Comparison of ENCODE assay signal across 8 cellular contexts in genomic region chr15:74906193-74906449, GRCh38. TPM values are rescaled to one million over a fixed set of nuclear protein-coding genes. Genes with fewer than 3 reads are reported as not detected.
DNase-seq lines count a peak whose midpoint lies in the region; ATAC-seq and TF ChIP-seq lines count a peak whose summit lies in the region.

No MANE protein-coding gene starts in this region.

- peak; percentile 19 for ATAC-seq in GM21381 (IDR thresholded peaks at IDR 0.05; ENCODE audit: unreplicated experiment)

- H3K27ac ChIP-seq in adrenal gland: peak overlapping the region; percentile 92 to 96 (median 93)
- no peak overlapping the region for H3K27ac ChIP-seq in iPS DF 6.9 (ENCODE audit: low read length)
- peak overlapping the region; percentile 94 for H3K27ac ChIP-seq in skeletal muscle tissue (ENCODE audit: low read depth, low read length)

- DNase-seq in AG10803 (ENCODE audit: low read depth) (no peak), M059J (ENCODE audit: low read depth) (peak; percentile 31), adrenal gland (peak in 6 of 7 donors; percentile 48 to 67 (median 54)), iPS DF 6.9 (ENCODE audit: low read depth, low spot score) (no peak), SKM-1 (lab: John Stamatoyannopoulos, UW; ENCODE audit: unreplicated experiment) (no peak), mesenteric fat pad (ENCODE audit: low spot score) (no peak)

- no peak for TF ChIP-seq POLR2A in adrenal gland (IDR thresholded peaks at IDR 0.05)

- H3K4me1 ChIP-seq in adrenal gland (replicated peaks in 1 of 2) (peaks cover 6 to 32% of the 10 kb centered on the region in 2 donors), iPS DF 6.9 (ENCODE audit: control insufficient read depth, insufficient read depth, low read length) (no peaks in the 10 kb centered on the region; the same call in 1 of the 2 replicates), skeletal muscle tissue (ENCODE audit: control insufficient read depth in 3 of 3, insufficient read depth in 3 of 3, low read length in 3 of 3) (peaks cover 24 to 34% (median 28%) of the 10 kb centered on the region in 3 donors)

- peak overlapping the region; percentile 91 to 99 (median 97) for H3K9ac ChIP-seq in skeletal muscle tissue (ENCODE audit: low read depth in 1 of 3, low read length in 3 of 3)

- TF ChIP-seq CTCF in AG10803 (conservative IDR thresholded peaks at IDR 0.05; ENCODE audit: low read length): no peak
- no peak for TF ChIP-seq CTCF in adrenal gland (IDR thresholded peaks at IDR 0.05)

- H3K9me3 ChIP-seq in adrenal gland (replicated peaks in 1 of 3) (no peaks in the 10 kb centered on the region), iPS DF 6.9 (ENCODE audit: control insufficient read depth, insufficient read depth, low read length) (no peaks in the 10 kb centered on the region), skeletal muscle tissue (ENCODE audit: control insufficient read depth in 3 of 3, low read length in 3 of 3) (no peaks in the 10 kb centered on the region)

- WGBS in adrenal gland, 4 donors: 0 to 1% (median 0%) methylated on average over 5 to 17 of the region's 17 CpGs
- no CpG with 5 or more reads among the region's 17 CpGs for WGBS in iPS DF 6.9 (ENCODE audit: insufficient coverage, insufficient read length)

- peak overlapping the region; percentile 83 for H3K4me3 ChIP-seq in AG10803 (ENCODE audit: low read length)
- peak overlapping the region; percentile 48 to 92 (median 86) for H3K4me3 ChIP-seq in adrenal gland
- H3K4me3 ChIP-seq in iPS DF 6.9 (ENCODE audit: low read length): peak overlapping the region; percentile 95
- peak overlapping the region; percentile 92 to 98 (median 94) for H3K4me3 ChIP-seq in skeletal muscle tissue (ENCODE audit: low read length in 3 of 3)

- intact Hi-C loops in adrenal gland (cut with DNase I): no loop called here

- peaks cover 0 to 26% of the 10 kb centered on the region in 2 donors for H3K36me3 ChIP-seq in adrenal gland (replicated peaks in 1 of 2)
- H3K36me3 ChIP-seq in iPS DF 6.9 (ENCODE audit: control insufficient read depth, insufficient read depth, low read length): peaks cover 14% of the 10 kb centered on the region; the same call in 1 of the 2 replicates
- peaks cover 29 to 32% (median 32%) of the 10 kb centered on the region in 3 donors for H3K36me3 ChIP-seq in skeletal muscle tissue (ENCODE audit: control insufficient read depth in 3 of 3, insufficient read depth in 3 of 3, low read length in 3 of 3)

- H3K27me3 ChIP-seq in adrenal gland (no peaks in the 10 kb centered on the region), iPS DF 6.9 (ENCODE audit: control insufficient read depth, insufficient read depth, low read length) (no peaks in the 10 kb centered on the region), skeletal muscle tissue (ENCODE audit: control insufficient read depth in 3 of 3, insufficient read depth in 3 of 3, low read length in 3 of 3) (no peaks in the 10 kb centered on the region)

RNA-seq across cellular contexts. Expression of gene FAM219B, which starts 0.5 kb away (rescaled TPM):
- total RNA-seq in M059J (2014; rRNA removed; shearing (Covaris generic)): 21.3 and 27.5 TPM in 2 replicates
- total RNA-seq in adrenal gland: 100 to 1,000 TPM in 1 of 8 donors, 10 to 100 TPM in 7; 44.0 to 111 (median 78.0) TPM
- polyA plus RNA-seq in adrenal gland: 10 to 100 TPM; 45.0 to 54.5 (median 51.4) TPM
- total RNA-seq in skeletal muscle tissue: 33.4 TPM
- 91.4 TPM for total RNA-seq in mesenteric fat pad

RNA-seq across cellular contexts. Expression of gene MPI, which starts 16.3 kb away (rescaled TPM):
- 65.4 and 68.3 TPM in 2 replicates for total RNA-seq in M059J (2014; rRNA removed; shearing (Covaris generic))
- total RNA-seq in adrenal gland (100 to 1,000 TPM in 5 of 8 donors, 10 to 100 TPM in 3; 68.7 to 218 (median 125) TPM), skeletal muscle tissue (22.4 TPM), mesenteric fat pad (32.2 TPM)
- 100 to 1,000 TPM in 1 of 3 donors, 10 to 100 TPM in 2; 26.2 to 123 (median 37.9) TPM for polyA plus RNA-seq in adrenal gland

RNA-seq across cellular contexts. Expression of gene COX5A, which starts 31.8 kb away (rescaled TPM):
- 120 and 144 TPM in 2 replicates for total RNA-seq in M059J (2014; rRNA removed; shearing (Covaris generic))
- total RNA-seq in adrenal gland (100 to 1,000 TPM; 107 to 330 (median 153) TPM), skeletal muscle tissue (96.6 TPM), mesenteric fat pad (175 TPM)
- polyA plus RNA-seq in adrenal gland: 100 to 1,000 TPM in 2 of 3 donors, 10 to 100 TPM in 1; 85.5 to 244 (median 190) TPM

RNA-seq across cellular contexts. Expression of gene SCAMP2, which starts 33.0 kb away (rescaled TPM):
- 41.5 and 60.0 TPM in 2 replicates for total RNA-seq in M059J (2014; rRNA removed; shearing (Covaris generic))
- total RNA-seq in adrenal gland (100 to 1,000 TPM in 5 of 8 donors, 10 to 100 TPM in 3; 79.1 to 185 (median 104) TPM), skeletal muscle tissue (15.7 TPM), mesenteric fat pad (108 TPM)
- 100 to 1,000 TPM in 1 of 3 donors, 10 to 100 TPM in 2; 45.0 to 109 (median 61.9) TPM for polyA plus RNA-seq in adrenal gland

RNA-seq across cellular contexts. Expression of gene RPP25, which starts 50.5 kb away (rescaled TPM):
- 0.07 and 0.10 TPM in 2 replicates for total RNA-seq in M059J (2014; rRNA removed; shearing (Covaris generic))
- total RNA-seq in adrenal gland (10 to 100 TPM; 17.4 to 46.2 (median 26.9) TPM), skeletal muscle tissue (1.0 TPM), mesenteric fat pad (10.7 TPM)
- polyA plus RNA-seq in adrenal gland: 10 to 100 TPM; 12.1 to 18.4 (median 15.5) TPM

Comparison
In these comparisons a context has a peak if more than half of its experiments do, and no peak if none do; other contexts are left out.
1. DNase-seq: peak in M059J (single experiment) and adrenal gland (6 of 7); none in AG10803 (single experiment), iPS DF 6.9 (single experiment), SKM-1 (single experiment) and mesenteric fat pad (single experiment).
2. Peak in every context shown above with its lines, with median percentiles within 50 percentile points of each other: H3K4me3 ChIP-seq.